In the genomic region with DNA sequence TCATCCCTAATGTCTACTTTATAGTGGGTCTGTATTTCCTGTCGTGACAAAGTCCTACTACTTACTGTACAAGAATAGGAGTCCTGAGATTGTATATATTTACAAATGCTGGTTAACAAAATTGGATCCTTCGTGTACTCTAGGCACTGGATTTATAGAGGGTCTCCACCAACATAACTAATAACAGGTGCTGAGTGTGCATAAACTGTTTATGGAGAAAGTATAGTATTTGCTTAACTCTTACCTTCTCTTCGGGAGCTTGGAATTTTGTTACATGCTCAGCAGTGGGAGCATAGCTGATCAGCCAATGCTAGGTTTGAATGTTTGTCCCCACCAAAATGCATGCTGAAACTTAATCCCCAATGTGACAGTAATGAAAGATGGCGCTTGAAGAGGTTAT, we compare ENCODE assay signal across 31 cellular contexts.
"Had no signal": no experiment of that assay in that cellular context is flagged by ENCODE, and none has a peak within 500 bp of the region (broad histone marks: within the 10 kb centered on the region; RNA-seq: fewer than 3 reads in every experiment).

No MANE protein-coding gene starts in this region.

- H3K27me3 ChIP-seq: neutrophil, pancreas, spleen, suprapubic skin, testis, tibial artery, transverse colon, upper lobe of right lung, uterus had no signal

- H3K27me3 Mint-ChIP-seq: naive thymus-derived CD8-positive, alpha-beta T cell; natural killer cell treated with Interleukin-12 subunit alpha and Interleukin-12 subunit beta and Interleukin-15 and Interleukin-18, amount 100 ng/mL, for 72 hours; progenitor cell of endocrine pancreas; stimulated activated memory B cell treated with anti-CD40 and anti-IgM and Interleukin-4, amounts not matched to agents 10 μg/mL and 1 μg/mL and 100 μg/mL, for 72 hours; stimulated activated naive CD8-positive, alpha-beta T cell treated with anti-CD3 and anti-CD28 coated beads, Interleukin-15, amount 100 ng/mL, for 72 hours; type B pancreatic cell had no signal

- H3K4me1 ChIP-seq: pancreas, psoas muscle, spleen, suprapubic skin, testis, tibial artery, transverse colon, upper lobe of right lung, uterus had no signal

- H3K36me3 ChIP-seq: neutrophil, uterus had no signal

- FAIRE-seq: pancreas had no signal

- H3K27ac ChIP-seq: neutrophil, pancreas, psoas muscle, skin epidermis, spleen, suprapubic skin, testis, tibial artery, transverse colon, upper lobe of right lung, uterus had no signal

- DNase-seq: naive thymus-derived CD8-positive, alpha-beta T cell; nephron progenitor cell; nucleus accumbens; pancreas; psoas muscle; right cardiac atrium; spleen; stimulated activated CD4-positive, alpha-beta T cell treated with anti-CD3 and anti-CD28 coated beads, Interleukin-12 subunit alpha, Interleukin-12 subunit beta, amount 100 ng/mL, for 4 hours; stimulated activated CD4-positive, alpha-beta T cell treated with anti-CD3 and anti-CD28 coated beads, Interleukin-1b, Interleukin-23, amount 100 ng/mL, for 48 hours; stimulated activated CD4-positive, alpha-beta T cell treated with anti-CD3 and anti-CD28 coated beads, Interleukin-4, amount 100 ng/mL, for 1 hour; stimulated activated CD4-positive, alpha-beta T cell treated with anti-CD3 and anti-CD28 coated beads, Interleukin-4, amount 100 ng/mL, for 4 hours; stimulated activated CD8-positive, alpha-beta memory T cell treated with anti-CD3 and anti-CD28 coated beads, Interleukin-4, amount 100 ng/mL, for 48 hours; stimulated activated naive CD4-positive, alpha-beta T cell; stimulated activated naive CD8-positive, alpha-beta T cell treated with anti-CD3 and anti-CD28 coated beads, Interleukin-15, amount 100 ng/mL, for 72 hours; stimulated activated naive CD8-positive, alpha-beta T cell treated with anti-CD3 and anti-CD28 coated beads, Interleukin-15, Interleukin-2, amounts not matched to agents 100 U/mL and 50 U/mL, for 24 hours; substantia nigra; testis; tibial artery; transverse colon; upper lobe of right lung; uterus had no signal

- H3K9me3 ChIP-seq: pancreas, testis had no signal

- H3K4me2 ChIP-seq: smooth muscle cell had no signal

- ATAC-seq: naive thymus-derived CD8-positive, alpha-beta T cell; natural killer cell treated with Interleukin-12 subunit alpha and Interleukin-12 subunit beta and Interleukin-15 and Interleukin-18, amount 100 ng/mL, for 72 hours; pancreas; psoas muscle; right cardiac atrium; sciatic nerve; stimulated activated memory B cell treated with anti-CD40 and anti-IgM and Interleukin-4, amounts not matched to agents 10 μg/mL and 1 μg/mL and 100 μg/mL, for 72 hours; stimulated activated naive CD8-positive, alpha-beta T cell treated with anti-CD3 and anti-CD28 coated beads, Interleukin-15, amount 100 ng/mL, for 72 hours; stimulated activated naive CD8-positive, alpha-beta T cell treated with anti-CD3 and anti-CD28 coated beads, Interleukin-15, Interleukin-2, amounts not matched to agents 100 U/mL and 50 U/mL, for 24 hours; upper lobe of right lung had no signal

- H3K27ac Mint-ChIP-seq: naive thymus-derived CD8-positive, alpha-beta T cell; natural killer cell treated with Interleukin-12 subunit alpha and Interleukin-12 subunit beta and Interleukin-15 and Interleukin-18, amount 100 ng/mL, for 72 hours; nephron progenitor cell; progenitor cell of endocrine pancreas; stimulated activated memory B cell treated with anti-CD40 and anti-IgM and Interleukin-4, amounts not matched to agents 10 μg/mL and 1 μg/mL and 100 μg/mL, for 72 hours; stimulated activated naive CD8-positive, alpha-beta T cell treated with anti-CD3 and anti-CD28 coated beads, Interleukin-15, amount 100 ng/mL, for 72 hours; type B pancreatic cell had no signal

- H3K4me3 ChIP-seq: pancreas, psoas muscle, skin epidermis, smooth muscle cell, spleen, suprapubic skin, testis, tibial artery, transverse colon, upper lobe of right lung, uterus had no signal

- H3K4me3 Mint-ChIP-seq: naive thymus-derived CD8-positive, alpha-beta T cell; natural killer cell treated with Interleukin-12 subunit alpha and Interleukin-12 subunit beta and Interleukin-15 and Interleukin-18, amount 100 ng/mL, for 72 hours; nephron progenitor cell; neural crest cell; stimulated activated memory B cell treated with anti-CD40 and anti-IgM and Interleukin-4, amounts not matched to agents 10 μg/mL and 1 μg/mL and 100 μg/mL, for 72 hours; stimulated activated naive CD8-positive, alpha-beta T cell treated with anti-CD3 and anti-CD28 coated beads, Interleukin-15, amount 100 ng/mL, for 72 hours; type B pancreatic cell had no signal

- H3K4me1 Mint-ChIP-seq: nephron progenitor cell; neural crest cell; stimulated activated memory B cell treated with anti-CD40 and anti-IgM and Interleukin-4, amounts not matched to agents 10 μg/mL and 1 μg/mL and 100 μg/mL, for 72 hours; stimulated activated naive CD8-positive, alpha-beta T cell treated with anti-CD3 and anti-CD28 coated beads, Interleukin-15, amount 100 ng/mL, for 72 hours had no signal
